Comparison of ENCODE assay signal across 20 cellular contexts in the genomic region with DNA sequence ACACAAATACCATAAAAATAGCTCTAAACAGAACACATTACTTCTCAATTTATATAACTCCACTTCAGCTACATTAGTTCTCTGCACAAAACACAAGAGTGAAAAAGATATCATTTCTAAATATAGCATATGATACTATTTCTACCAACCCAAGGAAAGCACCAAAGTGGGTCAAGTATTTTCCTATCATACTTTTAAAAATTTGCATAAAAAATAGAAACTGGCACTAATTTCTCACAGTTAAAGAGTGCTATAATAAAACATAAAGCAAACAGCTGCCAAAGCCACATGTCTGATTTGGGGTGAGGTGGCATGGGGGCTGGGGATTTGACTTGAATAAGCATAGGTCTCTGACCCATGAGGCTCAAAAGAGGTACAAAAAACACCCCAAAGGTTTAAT.
DNase-seq lines count a peak whose midpoint lies in the region; ATAC-seq, FAIRE-seq and TF ChIP-seq lines count a peak whose summit lies in the region.
"Had no signal": no experiment of that assay in that cellular context is flagged by ENCODE, and none has a peak within 500 bp of the region (broad histone marks: within the 10 kb centered on the region; RNA-seq: fewer than 3 reads in every experiment).

No MANE protein-coding gene starts in this region.

- H2AK5ac ChIP-seq in mesenchymal stem cell (ENCODE audit: low read length, severe bottlenecking): no peak overlapping the region

- intact Hi-C loops in sigmoid colon (cut with DNase I): no loop called here

- H3K4me3 ChIP-seq in hepatocyte: no peak overlapping the region
- H3K4me3 ChIP-seq in sigmoid colon: no peak overlapping the region
- H3K4me3 ChIP-seq in mesenchymal stem cell (ENCODE audit: insufficient read depth in 1 of 2, low read depth in 1 of 2, low read length in 2 of 2): no peak overlapping the region
- H3K4me3 ChIP-seq: neural progenitor cell, right lobe of liver, tibial artery had no signal

- H3K27me3 ChIP-seq in hepatocyte (no peaks in the 10 kb centered on the region), sigmoid colon (no peaks in the 10 kb centered on the region), mesenchymal stem cell (ENCODE audit: control insufficient read depth in 1 of 2, insufficient read depth in 1 of 2, low read length in 2 of 2) (no peaks in the 10 kb centered on the region)
- H3K27me3 ChIP-seq: neural progenitor cell, right lobe of liver, tibial artery had no signal

- TF ChIP-seq CTCF in hepatocyte (IDR thresholded peaks at IDR 0.05; ENCODE audit: poor library complexity) (no peak), sigmoid colon (IDR thresholded peaks at IDR 0.05) (no peak)

- no peak overlapping the region for H3K4ac ChIP-seq in mesenchymal stem cell (ENCODE audit: low read depth in 1 of 2, low read length in 2 of 2)

- no peak for FAIRE-seq in RCC 7860 (lab: Jason Lieb, UNC)

- ATAC-seq in GM18498 (IDR thresholded peaks at IDR 0.05; ENCODE audit: unreplicated experiment) (peak; percentile 73), GM19463 (IDR thresholded peaks at IDR 0.05; ENCODE audit: unreplicated experiment) (peak; percentile 64), HG02981 (IDR thresholded peaks at IDR 0.05; ENCODE audit: unreplicated experiment) (peak; percentile 56)
- ATAC-seq: Panc1, right lobe of liver had no signal

- TF ChIP-seq EP300 in sigmoid colon (IDR thresholded peaks at IDR 0.05): no peak

- no peak overlapping the region for H3K23ac ChIP-seq in mesenchymal stem cell (ENCODE audit: low read length in 2 of 2)

- no peak overlapping the region for H3K27ac ChIP-seq in hepatocyte
- H3K27ac ChIP-seq in sigmoid colon: no peak overlapping the region
- H3K27ac ChIP-seq in mesenchymal stem cell (ENCODE audit: low read length, poor library complexity, severe bottlenecking): no peak overlapping the region
- H3K27ac ChIP-seq: neural progenitor cell, right lobe of liver, tibial artery had no signal

- no peaks in the 10 kb centered on the region for H3K9me2 ChIP-seq in hepatocyte (replicated peaks; ENCODE audit: insufficient read depth)

- H3K79me2 ChIP-seq in hepatocyte: no peaks in the 10 kb centered on the region

- no peak overlapping the region for H2BK5ac ChIP-seq in mesenchymal stem cell (ENCODE audit: low read depth, low read length, poor library complexity, severe bottlenecking)

- H4K20me1 ChIP-seq in hepatocyte (ENCODE audit: insufficient read depth, poor library complexity, severe bottlenecking): no peaks in the 10 kb centered on the region

- H2BK15ac ChIP-seq in mesenchymal stem cell (ENCODE audit: low read depth, poor library complexity, severe bottlenecking): no peak overlapping the region

- no peak overlapping the region for H3K18ac ChIP-seq in mesenchymal stem cell (ENCODE audit: low read depth in 1 of 2, low read length in 2 of 2)

- no peaks in the 10 kb centered on the region for H3K79me1 ChIP-seq in mesenchymal stem cell (replicated peaks; ENCODE audit: low read length, poor library complexity, severe bottlenecking)

- H3K4me2 ChIP-seq in hepatocyte (no peak overlapping the region), mesenchymal stem cell (ENCODE audit: low read length, poor library complexity, severe bottlenecking) (no peak overlapping the region)
- H3K4me2 ChIP-seq: neural progenitor cell had no signal

- no peak overlapping the region for H2BK120ac ChIP-seq in mesenchymal stem cell (ENCODE audit: low read depth, low read length)

- no peak overlapping the region for H3K14ac ChIP-seq in mesenchymal stem cell (ENCODE audit: low read length in 2 of 2)

- no peak overlapping the region for H4K8ac ChIP-seq in mesenchymal stem cell (ENCODE audit: low read length)

- no peaks in the 10 kb centered on the region for H3K4me1 ChIP-seq in hepatocyte (ENCODE audit: insufficient read depth)
- H3K4me1 ChIP-seq in sigmoid colon: no peaks in the 10 kb centered on the region
- H3K4me1 ChIP-seq in mesenchymal stem cell (ENCODE audit: control insufficient read depth, insufficient read depth, low read depth, low read length): no peaks in the 10 kb centered on the region
- H3K4me1 ChIP-seq: neural progenitor cell, right lobe of liver had no signal

- H2AFZ ChIP-seq in hepatocyte (no peak overlapping the region), mesenchymal stem cell (ENCODE audit: low read depth, low read length) (no peak overlapping the region)
- H2AFZ ChIP-seq: neural progenitor cell had no signal

- H3K36me3 ChIP-seq in hepatocyte (replicated peaks; ENCODE audit: insufficient read depth, low read depth) (no peaks in the 10 kb centered on the region), sigmoid colon (peaks cover 0 to 41% (median 21%) of the 10 kb centered on the region in 4 donors), mesenchymal stem cell (ENCODE audit: control insufficient read depth in 1 of 2, insufficient read depth in 2 of 2, low read depth in 1 of 2, low read length in 2 of 2) (peaks cover 0 to 5% of the 10 kb centered on the region in 2 experiments)
- H3K36me3 ChIP-seq: right lobe of liver had no signal

- H4K91ac ChIP-seq in mesenchymal stem cell (ENCODE audit: low read length): no peak overlapping the region

- peak; percentile 42 for DNase-seq in LHCN-M2 (ENCODE audit: low read depth)
- no peak for DNase-seq in RCC 7860 (ENCODE audit: low spot score)
- no peak for DNase-seq in hepatocyte (ENCODE audit: low spot score)
- DNase-seq in sigmoid colon: no peak
- no peak for DNase-seq in mesenchymal stem cell
- DNase-seq: activated gamma-delta T cell treated with Interleukin-2 at 50 U/mL for 16 hours; aorta; CD8-positive, alpha-beta memory T cell; foreskin fibroblast; HFFc6; NCI-H2029 treated with DMSO at 0.1 percent for 48 hours; NCI-H69; right lobe of liver; stimulated activated CD4-positive, alpha-beta T cell treated with anti-CD3 and anti-CD28 coated beads, Interleukin-4, amount 100 ng/mL, for 24 hours; tibial artery had no signal

- H3K9ac ChIP-seq in mesenchymal stem cell (ENCODE audit: low read length): no peak overlapping the region
- H3K9ac ChIP-seq: neural progenitor cell had no signal

- no peak for TF ChIP-seq POLR2A in sigmoid colon (IDR thresholded peaks at IDR 0.05)

- no peak overlapping the region for H2BK12ac ChIP-seq in mesenchymal stem cell (ENCODE audit: low read length in 2 of 2)

- no peaks in the 10 kb centered on the region for H3K9me3 ChIP-seq in hepatocyte (ENCODE audit: low read depth)
- H3K9me3 ChIP-seq in sigmoid colon: no peaks in the 10 kb centered on the region
- H3K9me3 ChIP-seq in mesenchymal stem cell (ENCODE audit: control insufficient read depth, low read length): no peaks in the 10 kb centered on the region
- H3K9me3 ChIP-seq: right lobe of liver, tibial artery had no signal
